8 cellular contexts compared by ENCODE assay signal in the genomic region with DNA sequence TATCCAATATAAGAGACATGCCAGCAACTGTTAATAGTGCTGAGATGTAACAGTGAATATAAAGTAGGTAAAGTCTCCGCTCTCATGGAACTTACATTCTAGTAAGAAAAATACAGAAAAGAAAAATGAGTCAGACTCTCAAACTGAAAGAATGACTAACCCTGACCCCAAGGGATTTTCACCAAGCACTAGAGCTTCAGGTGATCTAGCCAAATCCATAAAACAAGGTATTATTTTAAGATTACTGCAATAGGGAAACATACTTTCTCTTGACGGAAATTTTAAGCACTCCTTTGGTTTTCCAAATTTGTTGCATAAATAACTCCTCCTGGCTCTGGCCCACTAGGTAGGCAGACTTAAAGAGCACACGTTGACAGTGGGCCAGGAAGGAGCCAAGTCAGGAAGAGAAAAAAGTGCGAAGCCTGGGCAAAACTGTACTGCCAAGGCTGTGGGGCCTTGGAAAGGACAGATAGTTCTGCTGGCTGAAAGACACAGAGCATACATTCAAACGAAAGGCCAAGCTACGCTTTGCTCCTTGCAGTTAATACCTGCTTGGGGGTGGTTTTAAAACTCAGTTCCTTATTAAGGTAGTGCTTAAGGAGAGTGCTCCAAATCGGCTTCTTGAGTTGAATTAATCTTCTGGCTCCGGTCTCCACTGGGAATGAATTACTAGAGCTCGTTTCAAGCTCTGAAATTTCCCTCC. TPM values are rescaled to one million over a fixed set of nuclear protein-coding genes. Genes with fewer than 3 reads are reported as not detected.
DNase-seq lines count a peak whose midpoint lies in the region; ATAC-seq and TF ChIP-seq lines count a peak whose summit lies in the region.

No MANE protein-coding gene starts in this region.

- H3K27ac ChIP-seq in ACC112 (ENCODE audit: low read depth, low read length) (peak overlapping the region; percentile 52), spleen (peak overlapping the region in 2 of 8 donors; percentile 62 to 85)

- POLR2A ChIA-PET in activated B cell treated with CpG ODN at 0.5 μM for 24 hours (lab: Charles Lee), result interaction anchor here (0.7 to 1.6 kb wide), 2 partner anchors 48 to 603 kb away, joined by 3 to 5 read pairs; a partner anchor contains a TSS

- CTCF ChIA-PET in activated B cell treated with CpG ODN at 0.5 μM for 24 hours (lab: Charles Lee), result interaction anchor here (0.7 to 2.4 kb wide), 2 partner anchors 23 to 221 kb away, joined by 3 to 10 read pairs; no protein-coding TSS in a partner anchor

- ATAC-seq in GM18517 (IDR thresholded peaks at IDR 0.05; ENCODE audit: unreplicated experiment) (peak; percentile 57), HG03135 (IDR thresholded peaks at IDR 0.05; ENCODE audit: unreplicated experiment) (peak; percentile 38), activated B cell treated with CpG ODN at 0.5 μM for 24 hours (ENCODE audit: low read depth) (peak; percentile 47)

- peaks cover 36% of the 10 kb centered on the region for H3K4me1 Mint-ChIP-seq in activated B cell treated with CpG ODN at 0.5 μM for 24 hours

- WGBS in spleen, 5 donors, result 53 to 70% (median 60%) methylated on average over 9 of the region's 9 CpGs

- H3K27ac Mint-ChIP-seq in activated B cell treated with CpG ODN at 0.5 μM for 24 hours, result peak overlapping the region; percentile 62

- DNase-seq in activated B cell treated with CpG ODN at 0.5 μM for 24 hours, result no peak
- DNase-seq in hepatic stellate cell (ENCODE audit: low spot score), result peak; percentile 22
- DNase-seq in spleen, result no peak
- DNase-seq in C1 segment of cervical spinal cord (lab: John Stamatoyannopoulos, UW), result no peak
- no peak for DNase-seq in SHP77 treated with DMSO at 0.1 percent for 48 hours (lab: John Stamatoyannopoulos, UW)

- H3K4me1 ChIP-seq in ACC112 (ENCODE audit: control insufficient read depth, insufficient read depth, low read length, unreplicated experiment) (peaks cover 16% of the 10 kb centered on the region), spleen (peaks cover 5 to 38% (median 24%) of the 10 kb centered on the region in 6 donors)

- no peaks in the 10 kb centered on the region for H3K9me3 ChIP-seq in spleen

- H3K4me3 Mint-ChIP-seq in activated B cell treated with CpG ODN at 0.5 μM for 24 hours, result peak overlapping the region; percentile 98

- peak overlapping the region; percentile 21 for H2AFZ ChIP-seq in ACC112 (ENCODE audit: low read length, unreplicated experiment)

- H3K9me3 Mint-ChIP-seq in activated B cell treated with CpG ODN at 0.5 μM for 24 hours, result no peaks in the 10 kb centered on the region

- H3K36me3 Mint-ChIP-seq in activated B cell treated with CpG ODN at 0.5 μM for 24 hours (ENCODE audit: low read depth), result peaks cover 9% of the 10 kb centered on the region

- H3K36me3 ChIP-seq in ACC112 (ENCODE audit: insufficient read depth, low read length), result no peaks in the 10 kb centered on the region
- peaks cover 0 to 7% (median 0%) of the 10 kb centered on the region in 6 donors for H3K36me3 ChIP-seq in spleen

- TF ChIP-seq CTCF in activated B cell treated with CpG ODN at 0.5 μM for 24 hours (IDR thresholded peaks at IDR 0.05), result no peak
- no peak for TF ChIP-seq CTCF in spleen (IDR thresholded peaks at IDR 0.05 in 8 of 11, conservative IDR thresholded peaks at IDR 0.05 in 3 of 11)

- H3K27me3 Mint-ChIP-seq in activated B cell treated with CpG ODN at 0.5 μM for 24 hours, result no peaks in the 10 kb centered on the region

- H3K27me3 ChIP-seq in ACC112 (ENCODE audit: insufficient read depth, low read length) (no peaks in the 10 kb centered on the region), spleen (replicated peaks in 1 of 7) (no peaks in the 10 kb centered on the region)

- intact Hi-C loops in activated B cell treated with CpG ODN at 0.5 μM for 24 hours (cut with micrococcal nuclease) (loop anchor here (1.0 to 5.0 kb wide), 3 partner anchors 24 to 1285 kb away; a partner anchor contains a TSS), spleen (cut with DNase I; ENCODE audit: low total_unique reads) (no loop called here)

- no peak for TF ChIP-seq POLR2A in spleen (IDR thresholded peaks at IDR 0.05)

- H3K79me2 ChIP-seq in ACC112 (ENCODE audit: control insufficient read depth, insufficient read depth, low read length, unreplicated experiment), result peaks cover 58% of the 10 kb centered on the region

- H3K4me3 ChIP-seq in ACC112 (ENCODE audit: low read depth, low read length) (peak overlapping the region; percentile 93), spleen (peak overlapping the region in 7 of 8 donors; percentile 73 to 95 (median 89))

RNA-seq across cellular contexts. Expression of a gene that starts 1.4 kb away (rescaled TPM):
- total RNA-seq in activated B cell treated with CpG ODN at 0.5 μM for 24 hours (53.6 and 59.2 TPM in 2 replicates), spleen (10 to 100 TPM; 39.0 to 59.2 (median 41.1) TPM)
- polyA plus RNA-seq in spleen, result 10 to 100 TPM; 26.8 to 42.6 (median 30.1) TPM

RNA-seq across cellular contexts. Expression of a gene that starts 48.1 kb away (rescaled TPM):
- 14.5 and 18.8 TPM in 2 replicates for total RNA-seq in activated B cell treated with CpG ODN at 0.5 μM for 24 hours
- total RNA-seq in spleen, result 10 to 100 TPM; 18.1 to 29.5 (median 25.5) TPM
- polyA plus RNA-seq in spleen, result 10 to 100 TPM in 1 of 3 donors, 1 to 10 TPM in 2; 2.9 to 10.0 (median 6.6) TPM
